9 cellular contexts compared by ENCODE assay signal in genomic region chr2:235170536-235171510, GRCh38.
DNase-seq lines count a peak whose midpoint lies in the region; ATAC-seq and TF ChIP-seq lines count a peak whose summit lies in the region.
"Had no signal": no experiment of that assay in that cellular context is flagged by ENCODE, and none has a peak within 500 bp of the region (broad histone marks: within the 10 kb centered on the region; RNA-seq: fewer than 3 reads in every experiment).

No MANE protein-coding gene starts in this region.

- intact Hi-C loops in activated T-helper 1 cell treated with anti-CD3 and anti-CD28 coated beads, Interleukin-12 subunit alpha, Interleukin-12 subunit beta, Interleukin-2, Interleukin-4 antibody, amounts not matched to agents 30 ng/mL and 10 ng/mL and 1 ng/mL, durations not matched to agents 14 hours and 24 hours and 36 hours (cut with micrococcal nuclease) = no loop called here

- peak; percentile 39 for DNase-seq in DMS153 treated with DMSO at 0.1 percent for 48 hours (lab: John Stamatoyannopoulos, UW; ENCODE audit: unreplicated experiment)
- DNase-seq in NCI-H1694 treated with DMSO at 0.1 percent for 48 hours (lab: John Stamatoyannopoulos, UW) = peak; percentile 71
- peak; percentile 77 for DNase-seq in brain microvascular endothelial cell
- peak; percentile 88 for DNase-seq in myocyte (ENCODE audit: low read depth)
- no peak for DNase-seq in MV-4-11 (lab: John Stamatoyannopoulos, UW)
- DNase-seq in activated T-helper 1 cell treated with anti-CD3 and anti-CD28 coated beads, Interleukin-12 subunit alpha, Interleukin-12 subunit beta, Interleukin-2, Interleukin-4 antibody, amounts not matched to agents 30 ng/mL and 10 ng/mL and 1 ng/mL, durations not matched to agents 14 hours and 24 hours and 36 hours (ENCODE audit: low spot score) = no peak

- no peaks in the 10 kb centered on the region for H3K4me1 Mint-ChIP-seq in activated T-helper 1 cell treated with anti-CD3 and anti-CD28 coated beads, Interleukin-12 subunit alpha, Interleukin-12 subunit beta, Interleukin-2, Interleukin-4 antibody, amounts not matched to agents 30 ng/mL and 10 ng/mL and 1 ng/mL, durations not matched to agents 14 hours and 24 hours and 36 hours (ENCODE audit: low read depth)
- H3K4me1 Mint-ChIP-seq: central memory CD8-positive, alpha-beta T cell had no signal

- in situ Hi-C loops in brain microvascular endothelial cell (cut with HindIII; ENCODE audit: low pct_ligation_motif_present, low sequenced_read_pairs) = no loop called here

- peaks cover 2% of the 10 kb centered on the region for H3K27me3 Mint-ChIP-seq in activated T-helper 1 cell treated with anti-CD3 and anti-CD28 coated beads, Interleukin-12 subunit alpha, Interleukin-12 subunit beta, Interleukin-2, Interleukin-4 antibody, amounts not matched to agents 30 ng/mL and 10 ng/mL and 1 ng/mL, durations not matched to agents 14 hours and 24 hours and 36 hours (ENCODE audit: insufficient read depth)

- no peaks in the 10 kb centered on the region for H3K36me3 ChIP-seq in brain microvascular endothelial cell (replicated peaks)

- no peak overlapping the region for H3K4me3 Mint-ChIP-seq in activated T-helper 1 cell treated with anti-CD3 and anti-CD28 coated beads, Interleukin-12 subunit alpha, Interleukin-12 subunit beta, Interleukin-2, Interleukin-4 antibody, amounts not matched to agents 30 ng/mL and 10 ng/mL and 1 ng/mL, durations not matched to agents 14 hours and 24 hours and 36 hours
- H3K4me3 Mint-ChIP-seq: central memory CD8-positive, alpha-beta T cell had no signal

- TF ChIP-seq CTCF in brain microvascular endothelial cell (IDR thresholded peaks at IDR 0.05; ENCODE audit: low read depth, low read length, missing control alignments) = peak; percentile 69

- ATAC-seq in GM18519 (IDR thresholded peaks at IDR 0.05; ENCODE audit: low FRiP score, unreplicated experiment) = no peak
- ATAC-seq in HG02588 (IDR thresholded peaks at IDR 0.05; ENCODE audit: unreplicated experiment) = no peak

- H3K27ac Mint-ChIP-seq in activated T-helper 1 cell treated with anti-CD3 and anti-CD28 coated beads, Interleukin-12 subunit alpha, Interleukin-12 subunit beta, Interleukin-2, Interleukin-4 antibody, amounts not matched to agents 30 ng/mL and 10 ng/mL and 1 ng/mL, durations not matched to agents 14 hours and 24 hours and 36 hours = no peak overlapping the region

- no peak overlapping the region for H3K4me3 ChIP-seq in brain microvascular endothelial cell (ENCODE audit: low read depth, low read length)

- H3K36me3 Mint-ChIP-seq in activated T-helper 1 cell treated with anti-CD3 and anti-CD28 coated beads, Interleukin-12 subunit alpha, Interleukin-12 subunit beta, Interleukin-2, Interleukin-4 antibody, amounts not matched to agents 30 ng/mL and 10 ng/mL and 1 ng/mL, durations not matched to agents 14 hours and 24 hours and 36 hours (ENCODE audit: low read depth) = no peaks in the 10 kb centered on the region

- no peaks in the 10 kb centered on the region for H3K27me3 ChIP-seq in brain microvascular endothelial cell (replicated peaks)

- H3K27ac ChIP-seq in brain microvascular endothelial cell = peak overlapping the region; percentile 53

- peaks cover 5% of the 10 kb centered on the region for H3K9me3 Mint-ChIP-seq in activated T-helper 1 cell treated with anti-CD3 and anti-CD28 coated beads, Interleukin-12 subunit alpha, Interleukin-12 subunit beta, Interleukin-2, Interleukin-4 antibody, amounts not matched to agents 30 ng/mL and 10 ng/mL and 1 ng/mL, durations not matched to agents 14 hours and 24 hours and 36 hours

Comparison
In these comparisons a context has a peak if more than half of its experiments do, and no peak if none do; other contexts are left out.
1. DNase-seq: peak in DMS153 treated with DMSO at 0.1 percent for 48 hours (single experiment), NCI-H1694 treated with DMSO at 0.1 percent for 48 hours (single experiment), brain microvascular endothelial cell (single experiment) and myocyte (single experiment); none in MV-4-11 (single experiment) and activated T-helper 1 cell treated with anti-CD3 and anti-CD28 coated beads, Interleukin-12 subunit alpha, Interleukin-12 subunit beta, Interleukin-2, Interleukin-4 antibody, amounts not matched to agents 30 ng/mL and 10 ng/mL and 1 ng/mL, durations not matched to agents 14 hours and 24 hours and 36 hours (single experiment).